Comparison of ENCODE assay signal across 27 cellular contexts in the genomic region with DNA sequence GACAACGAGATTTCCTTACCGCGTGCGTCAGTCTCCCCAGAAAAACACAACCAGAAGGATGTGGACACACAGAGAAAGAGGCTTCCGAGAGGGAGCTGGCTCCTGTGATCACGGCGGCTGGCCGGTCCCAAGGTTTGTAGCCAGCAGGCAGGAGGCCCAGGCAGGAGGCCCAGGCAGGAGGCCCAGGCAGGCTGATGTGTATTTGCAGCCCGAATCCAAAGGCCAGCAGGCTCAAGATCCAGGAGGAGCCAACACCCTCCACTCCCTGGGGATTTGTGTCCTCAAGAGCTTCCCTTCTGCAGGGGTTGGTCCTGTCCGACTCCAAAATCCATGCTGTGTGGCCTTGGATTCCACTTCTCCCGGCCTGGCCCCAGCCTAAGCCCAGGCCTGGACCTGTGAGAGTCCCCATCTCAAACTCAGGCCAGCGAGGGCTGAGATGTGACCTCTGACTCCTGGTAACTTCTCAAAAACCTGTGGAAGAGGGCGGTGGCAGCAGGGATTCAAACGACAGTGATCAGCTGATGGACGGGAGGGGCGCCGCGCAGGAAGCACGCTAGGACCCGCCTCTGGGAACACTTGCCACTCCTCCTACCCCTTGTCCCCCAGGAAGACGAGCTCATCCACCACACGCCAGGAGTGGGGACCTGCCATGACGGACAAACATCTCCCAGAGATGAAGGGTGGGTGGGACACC.
"Had no signal": no experiment of that assay in that cellular context is flagged by ENCODE, and none has a peak within 500 bp of the region (broad histone marks: within the 10 kb centered on the region; RNA-seq: fewer than 3 reads in every experiment).

No MANE protein-coding gene starts in this region.

- H3K27ac ChIP-seq: heart left ventricle, left lung, neutrophil, pancreas, psoas muscle, skin epidermis, stomach, testis, thyroid gland, transverse colon, upper lobe of left lung, vagina had no signal

- H3K4me1 Mint-ChIP-seq: memory B cell; naive thymus-derived CD8-positive, alpha-beta T cell; nephron; neural crest cell; stimulated activated naive B cell treated with anti-CD40 and anti-IgM and Interleukin-4, amounts not matched to agents 10 μg/mL and 1 μg/mL and 100 μg/mL, for 72 hours had no signal

- H3K36me3 ChIP-seq: heart left ventricle, left lung, neutrophil, pancreas, stomach, thyroid gland, transverse colon, upper lobe of left lung, vagina had no signal

- H3K4me1 ChIP-seq: heart left ventricle, left lung, pancreas, psoas muscle, stomach, testis, thyroid gland, transverse colon, upper lobe of left lung, vagina had no signal

- H3K9me3 ChIP-seq: left lung, neutrophil, pancreas, stomach, testis, thyroid gland, transverse colon, upper lobe of left lung, vagina had no signal

- ATAC-seq: heart left ventricle; left colon; left lung; naive thymus-derived CD8-positive, alpha-beta T cell; pancreas; psoas muscle; sciatic nerve; stimulated activated naive B cell treated with anti-CD40 and anti-IgM and Interleukin-4, amounts not matched to agents 10 μg/mL and 1 μg/mL and 100 μg/mL, for 72 hours; stimulated activated naive CD8-positive, alpha-beta T cell treated with anti-CD3 and anti-CD28 coated beads, Interleukin-15, Interleukin-2, amounts not matched to agents 100 U/mL and 50 U/mL, for 24 hours had no signal

- H3K27ac Mint-ChIP-seq: memory B cell; nephron; stimulated activated naive B cell treated with anti-CD40 and anti-IgM and Interleukin-4, amounts not matched to agents 10 μg/mL and 1 μg/mL and 100 μg/mL, for 72 hours had no signal

- H3K36me3 Mint-ChIP-seq: memory B cell; naive thymus-derived CD8-positive, alpha-beta T cell; stimulated activated naive B cell treated with anti-CD40 and anti-IgM and Interleukin-4, amounts not matched to agents 10 μg/mL and 1 μg/mL and 100 μg/mL, for 72 hours had no signal

- H3K9me3 Mint-ChIP-seq: memory B cell; nephron; neural crest cell; stimulated activated naive B cell treated with anti-CD40 and anti-IgM and Interleukin-4, amounts not matched to agents 10 μg/mL and 1 μg/mL and 100 μg/mL, for 72 hours had no signal

- H3K4me3 Mint-ChIP-seq: memory B cell; naive thymus-derived CD8-positive, alpha-beta T cell; nephron; neural crest cell; stimulated activated naive B cell treated with anti-CD40 and anti-IgM and Interleukin-4, amounts not matched to agents 10 μg/mL and 1 μg/mL and 100 μg/mL, for 72 hours had no signal

- H3K4me3 ChIP-seq: heart left ventricle, left lung, pancreas, psoas muscle, skin epidermis, stomach, testis, thyroid gland, transverse colon, upper lobe of left lung, vagina had no signal

- DNase-seq: hypothalamus; islet precursor cell; kidney glomerular epithelial cell; left colon; stimulated activated CD4-positive, alpha-beta T cell treated with anti-CD3 and anti-CD28 coated beads, Interleukin-12 subunit alpha, Interleukin-12 subunit beta, amount 100 ng/mL, for 4 hours; stimulated activated CD4-positive, alpha-beta T cell treated with anti-CD3 and anti-CD28 coated beads, Interleukin-15, amount 100 ng/mL, for 24 hours; stimulated activated CD4-positive, alpha-beta T cell treated with anti-CD3 and anti-CD28 coated beads, Interleukin-2, amount 100 ng/mL, for 24 hours; stimulated activated CD4-positive, alpha-beta T cell treated with anti-CD3 and anti-CD28 coated beads, Interleukin-4, amount 100 ng/mL, for 1 hour; stimulated activated naive B cell treated with anti-CD40 and anti-IgM and Interleukin-4, amounts not matched to agents 10 μg/mL and 1 μg/mL and 100 μg/mL, for 72 hours; stimulated activated naive CD8-positive, alpha-beta T cell treated with anti-CD3 and anti-CD28 coated beads, Interleukin-15, Interleukin-2, amounts not matched to agents 100 U/mL and 50 U/mL, for 24 hours; stomach; testis; thyroid gland; transverse colon had no signal

- H3K27me3 ChIP-seq: neutrophil, pancreas, testis, thyroid gland, upper lobe of left lung, vagina had no signal
